In the genomic region with DNA sequence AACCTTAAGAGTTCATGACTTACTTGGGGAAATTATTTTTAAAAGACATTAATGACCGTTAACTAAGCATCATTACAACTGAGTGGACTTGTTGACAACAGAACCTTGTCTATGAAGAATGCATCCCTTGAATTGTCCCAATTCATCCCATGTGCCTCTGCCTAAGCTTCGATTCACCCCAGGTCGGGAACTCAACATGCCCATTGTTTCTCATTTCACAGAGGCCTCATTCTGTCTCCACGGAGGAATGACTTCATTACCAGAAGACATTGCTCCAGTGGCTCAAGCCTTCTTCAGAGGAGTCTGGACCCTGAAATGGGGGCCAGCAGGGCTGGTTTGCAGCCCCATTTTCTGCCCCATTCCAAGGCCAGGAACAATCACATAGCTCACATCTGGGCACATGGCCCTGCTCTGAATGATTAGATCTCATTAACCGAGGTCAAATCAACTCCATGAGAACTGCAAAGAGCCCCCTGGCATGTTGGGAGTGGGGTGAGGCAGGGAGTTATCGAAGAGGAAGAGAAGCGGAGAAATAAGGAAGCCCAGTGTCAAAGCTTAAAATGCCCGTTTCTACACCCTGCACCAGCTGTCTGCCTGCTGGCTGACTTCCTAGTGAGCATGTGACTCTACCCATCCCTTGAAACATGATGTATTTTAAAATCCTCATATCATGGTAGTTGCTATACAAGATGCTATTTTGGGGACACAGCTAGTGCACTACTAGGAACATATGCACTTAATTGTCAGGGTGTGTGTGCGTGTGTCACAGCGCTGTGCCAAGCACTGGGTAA, we compare ENCODE assay signal across 7 cellular contexts.
DNase-seq lines count a peak whose midpoint lies in the region; ATAC-seq and TF ChIP-seq lines count a peak whose summit lies in the region.

No MANE protein-coding gene starts in this region.

- H3K9me3 ChIP-seq in mucosa of rectum (ENCODE audit: control insufficient read depth in 2 of 2, low read length in 2 of 2), result no peaks in the 10 kb centered on the region
- no peaks in the 10 kb centered on the region for H3K9me3 ChIP-seq in tibial nerve

- H3K27me3 ChIP-seq in mucosa of rectum (ENCODE audit: control insufficient read depth in 2 of 2, insufficient read depth in 2 of 2, low read length in 2 of 2) (no peaks in the 10 kb centered on the region), tibial nerve (no peaks in the 10 kb centered on the region)

- no peak overlapping the region for H3K4me3 Mint-ChIP-seq in activated CD8-positive, alpha-beta T cell treated with anti-CD3 and anti-CD28 coated beads, Interleukin-2, amount 10 ng/mL, durations not matched to agents 7 days and 5 days
- no peak overlapping the region for H3K4me3 Mint-ChIP-seq in activated CD4-positive, alpha-beta memory T cell treated with anti-CD3 and anti-CD28 coated beads, Interleukin-2, amount 10 ng/mL, durations not matched to agents 7 days and 5 days

- H3K27ac ChIP-seq in caudate nucleus (ENCODE audit: low read depth, low read length), result peak overlapping the region; percentile 67
- peak overlapping the region; percentile 13 to 58 for H3K27ac ChIP-seq in mucosa of rectum (ENCODE audit: low read depth in 2 of 2, low read length in 2 of 2)
- peak overlapping the region; percentile 8 to 92 (median 78) for H3K27ac ChIP-seq in tibial nerve

- no peaks in the 10 kb centered on the region for H3K36me3 ChIP-seq in mucosa of rectum (ENCODE audit: control insufficient read depth in 2 of 2, insufficient read depth in 2 of 2, low read length in 2 of 2)
- no peaks in the 10 kb centered on the region for H3K36me3 ChIP-seq in tibial nerve

- H3K36me3 Mint-ChIP-seq in activated CD8-positive, alpha-beta T cell treated with anti-CD3 and anti-CD28 coated beads, Interleukin-2, amount 10 ng/mL, durations not matched to agents 7 days and 5 days (ENCODE audit: low read depth), result no peaks in the 10 kb centered on the region
- no peaks in the 10 kb centered on the region for H3K36me3 Mint-ChIP-seq in activated CD4-positive, alpha-beta memory T cell treated with anti-CD3 and anti-CD28 coated beads, Interleukin-2, amount 10 ng/mL, durations not matched to agents 7 days and 5 days (ENCODE audit: low read depth)

- CTCF ChIA-PET in activated CD8-positive, alpha-beta T cell treated with anti-CD3 and anti-CD28 coated beads, Interleukin-2, amount 10 ng/mL, durations not matched to agents 7 days and 5 days (lab: Charles Lee), result interaction anchor here (1.2 kb wide), 1 partner anchor 9 kb away, joined by 3 read pairs; no protein-coding TSS in a partner anchor
- CTCF ChIA-PET in activated CD4-positive, alpha-beta memory T cell treated with anti-CD3 and anti-CD28 coated beads, Interleukin-2, amount 10 ng/mL, durations not matched to agents 7 days and 5 days (lab: Charles Lee), result no interaction called here

- no peak for TF ChIP-seq CTCF in tibial nerve (IDR thresholded peaks at IDR 0.05)

- peak in 1 of 2 donors; percentile 63 for TF ChIP-seq EP300 in tibial nerve (IDR thresholded peaks at IDR 0.05)

- peaks cover 63% of the 10 kb centered on the region for H3K27me3 Mint-ChIP-seq in activated CD8-positive, alpha-beta T cell treated with anti-CD3 and anti-CD28 coated beads, Interleukin-2, amount 10 ng/mL, durations not matched to agents 7 days and 5 days (ENCODE audit: low read depth)
- H3K27me3 Mint-ChIP-seq in activated CD4-positive, alpha-beta memory T cell treated with anti-CD3 and anti-CD28 coated beads, Interleukin-2, amount 10 ng/mL, durations not matched to agents 7 days and 5 days, result peaks cover 65% of the 10 kb centered on the region

- H3K4me3 ChIP-seq in mucosa of rectum (ENCODE audit: low read length in 2 of 2) (no peak overlapping the region), tibial nerve (peak overlapping the region in 1 of 4 donors; percentile 2)

- H3K4me1 Mint-ChIP-seq in activated CD8-positive, alpha-beta T cell treated with anti-CD3 and anti-CD28 coated beads, Interleukin-2, amount 10 ng/mL, durations not matched to agents 7 days and 5 days (ENCODE audit: low read depth), result peaks cover 14% of the 10 kb centered on the region
- peaks cover 9% of the 10 kb centered on the region for H3K4me1 Mint-ChIP-seq in activated CD4-positive, alpha-beta memory T cell treated with anti-CD3 and anti-CD28 coated beads, Interleukin-2, amount 10 ng/mL, durations not matched to agents 7 days and 5 days

- H3K4me1 ChIP-seq in mucosa of rectum (ENCODE audit: control insufficient read depth in 2 of 2, insufficient read depth in 2 of 2, low read length in 2 of 2), result peaks cover 17 to 18% of the 10 kb centered on the region in 2 donors
- peaks cover 0 to 74% (median 30%) of the 10 kb centered on the region in 4 donors for H3K4me1 ChIP-seq in tibial nerve

- POLR2A ChIA-PET in activated CD8-positive, alpha-beta T cell treated with anti-CD3 and anti-CD28 coated beads, Interleukin-2, amount 10 ng/mL, durations not matched to agents 7 days and 5 days (lab: Charles Lee), result interaction anchor here (0.8 kb wide), 1 partner anchor 217 kb away, joined by 3 read pairs; no protein-coding TSS in a partner anchor
- POLR2A ChIA-PET in activated CD4-positive, alpha-beta memory T cell treated with anti-CD3 and anti-CD28 coated beads, Interleukin-2, amount 10 ng/mL, durations not matched to agents 7 days and 5 days (lab: Charles Lee), result interaction anchor here (0.6 to 0.7 kb wide), 2 partner anchors 44 to 45 kb away, joined by 3 read pairs; no protein-coding TSS in a partner anchor

- TF ChIP-seq POLR2A in tibial nerve (IDR thresholded peaks at IDR 0.05), result no peak

- DNase-seq in MV-4-11 (lab: John Stamatoyannopoulos, UW) (peak; percentile 73), caudate nucleus (lab: John Stamatoyannopoulos, UW) (peak in 19 of 61 donors; percentile 11 to 62 (median 32)), tibial nerve (ENCODE audit: low spot score in 2 of 2) (no peak), cortex of kidney (lab: John Stamatoyannopoulos, UW) (no peak)
- no peak for DNase-seq in activated CD8-positive, alpha-beta T cell treated with anti-CD3 and anti-CD28 coated beads, Interleukin-2, amount 10 ng/mL, durations not matched to agents 7 days and 5 days
- DNase-seq in activated CD4-positive, alpha-beta memory T cell treated with anti-CD3 and anti-CD28 coated beads, Interleukin-2, amount 10 ng/mL, durations not matched to agents 7 days and 5 days, result no peak

- no peak overlapping the region for H3K27ac Mint-ChIP-seq in activated CD8-positive, alpha-beta T cell treated with anti-CD3 and anti-CD28 coated beads, Interleukin-2, amount 10 ng/mL, durations not matched to agents 7 days and 5 days
- H3K27ac Mint-ChIP-seq in activated CD4-positive, alpha-beta memory T cell treated with anti-CD3 and anti-CD28 coated beads, Interleukin-2, amount 10 ng/mL, durations not matched to agents 7 days and 5 days, result no peak overlapping the region

- H3K9ac ChIP-seq in mucosa of rectum (ENCODE audit: low read depth in 1 of 2, low read length in 2 of 2), result no peak overlapping the region

- ATAC-seq in activated CD8-positive, alpha-beta T cell treated with anti-CD3 and anti-CD28 coated beads, Interleukin-2, amount 10 ng/mL, durations not matched to agents 7 days and 5 days, result no peak

- 39 to 47% methylated on average over 10 of the region's 10 CpGs for WGBS in tibial nerve, 2 donors

- no peaks in the 10 kb centered on the region for H3K9me3 Mint-ChIP-seq in activated CD8-positive, alpha-beta T cell treated with anti-CD3 and anti-CD28 coated beads, Interleukin-2, amount 10 ng/mL, durations not matched to agents 7 days and 5 days (ENCODE audit: insufficient read depth)
- no peaks in the 10 kb centered on the region for H3K9me3 Mint-ChIP-seq in activated CD4-positive, alpha-beta memory T cell treated with anti-CD3 and anti-CD28 coated beads, Interleukin-2, amount 10 ng/mL, durations not matched to agents 7 days and 5 days
